ENCODE assay signal across 35 cellular contexts in genomic region chr3:77526573-77526972, GRCh38.
"Had no signal": no experiment of that assay in that cellular context is flagged by ENCODE, and none has a peak within 500 bp of the region (broad histone marks: within the 10 kb centered on the region; RNA-seq: fewer than 3 reads in every experiment).

No MANE protein-coding gene starts in this region.

- DNase-seq: activated B cell treated with CpG ODN at 0.5 μM for 24 hours; activated CD4-positive, alpha-beta memory T cell treated with anti-CD3 and anti-CD28 coated beads for 36 hours; activated CD4-positive, alpha-beta T cell treated with anti-CD3 and anti-CD28 coated beads for 4 hours; activated CD4-positive, alpha-beta T cell treated with anti-CD3 and anti-CD28 coated beads, Interleukin-2, amount 50 U/mL, for 1 hour; activated CD4-positive, CD25-positive, alpha-beta regulatory T cell treated with anti-CD3 and anti-CD28 coated beads, Interleukin-2, amount 50 U/mL, for 72 hours; activated CD8-positive, alpha-beta memory T cell treated with anti-CD3 and anti-CD28 coated beads for 24 hours; activated CD8-positive, alpha-beta memory T cell treated with anti-CD3 and anti-CD28 coated beads, Interleukin-2, amount 10 ng/mL, durations not matched to agents 7 days and 5 days; activated CD8-positive, alpha-beta memory T cell treated with anti-CD3 and anti-CD28 coated beads, Interleukin-2, amount 50 U/mL, for 48 hours; activated effector memory CD4-positive, alpha-beta T cell treated with anti-CD3 and anti-CD28 coated beads, Interleukin-2, amount 50 U/mL, for 16 hours; activated naive CD4-positive, alpha-beta T cell; activated naive CD4-positive, alpha-beta T cell treated with anti-CD3 and anti-CD28 coated beads, Interleukin-2, amount 50 U/mL, for 16 hours; activated naive CD8-positive, alpha-beta T cell treated with anti-CD3 and anti-CD28 coated beads for 36 hours; activated T-cell treated with anti-CD3 and anti-CD28 coated beads, Interleukin-2, amount 50 U/mL, for 72 hours; amniotic stem cell; aorta; brain microvascular endothelial cell; Kasumi-1; MG63; NCI-H1048; NCI-H1417 treated with DMSO at 0.1 percent for 48 hours; NCI-H187 treated with DMSO at 0.1 percent for 48 hours; NCI-H2081; NCI-H2227 treated with DMSO at 0.1 percent for 48 hours; NCI-H524; NCI-H69; NK-92 treated with Interleukin-12 subunit alpha and Interleukin-12 subunit beta, amount 100 ng/mL, for 24 hours; OCI-M1; Right ventricle myocardium superior; SW 1271; T-helper 1 cell; T-helper 2 cell; T-helper 9 cell had no signal

- H3K4me3 ChIP-seq: cardiac muscle cell, K562, MG63 had no signal

- ATAC-seq: activated CD8-positive, alpha-beta memory T cell treated with anti-CD3 and anti-CD28 coated beads, Interleukin-2, amount 10 ng/mL, durations not matched to agents 7 days and 5 days; activated T-cell treated with anti-CD3 and anti-CD28 coated beads, Interleukin-2, amount 50 U/mL, for 72 hours; activated T-helper 17 cell treated with anti-CD3 and anti-CD28 coated beads, Interleukin-2, amount 50 U/mL, for 72 hours; K562 had no signal

- FAIRE-seq: K562 had no signal

- H3K9me3 ChIP-seq: MG63 had no signal

- H3K36me3 ChIP-seq: brain microvascular endothelial cell, cardiac muscle cell, MG63 had no signal

- H3K27me3 ChIP-seq: brain microvascular endothelial cell, cardiac muscle cell, MG63 had no signal
